ENCODE assay signal across 20 cellular contexts in genomic region chr6:153373869-153374268, GRCh38.
"Had no signal": no experiment of that assay in that cellular context is flagged by ENCODE, and none has a peak within 500 bp of the region (broad histone marks: within the 10 kb centered on the region; RNA-seq: fewer than 3 reads in every experiment).

No MANE protein-coding gene starts in this region.

- H3K27me3 ChIP-seq: esophagus muscularis mucosa, gastrocnemius medialis, testis, tibial nerve had no signal

- H3K4me3 Mint-ChIP-seq: memory B cell; mesothelial cell of epicardium; natural killer cell; neural crest cell; stimulated activated naive CD8-positive, alpha-beta T cell treated with anti-CD3 and anti-CD28 coated beads, Interleukin-15, Interleukin-2, amounts not matched to agents 100 ng/mL and 50 ng/mL, for 24 hours had no signal

- ATAC-seq: gastrocnemius medialis, heart right ventricle, left lobe of liver, natural killer cell, right cardiac atrium had no signal

- H3K9me3 Mint-ChIP-seq: memory B cell, mesothelial cell of epicardium, neural crest cell had no signal

- H3K27me3 Mint-ChIP-seq: memory B cell; stimulated activated naive CD8-positive, alpha-beta T cell treated with anti-CD3 and anti-CD28 coated beads, Interleukin-15, Interleukin-2, amounts not matched to agents 100 ng/mL and 50 ng/mL, for 24 hours had no signal

- H3K27ac ChIP-seq: dorsolateral prefrontal cortex, epithelial cell of prostate, esophagus muscularis mucosa, gastrocnemius medialis, heart right ventricle, testis, tibial nerve had no signal

- H3K36me3 ChIP-seq: esophagus muscularis mucosa, gastrocnemius medialis, heart right ventricle, tibial nerve had no signal

- DNase-seq: cortex of kidney; dorsolateral prefrontal cortex; effector CD8-positive, alpha-beta T cell; gastrocnemius medialis; heart right ventricle; hypothalamus; natural killer cell; posterior cingulate gyrus; right cardiac atrium; small intestine; stimulated activated CD4-positive, alpha-beta T cell treated with anti-CD3 and anti-CD28 coated beads, Interleukin-2, amount 100 ng/mL, for 48 hours; testis had no signal

- H3K27ac Mint-ChIP-seq: memory B cell; mesothelial cell of epicardium; natural killer cell; stimulated activated naive CD8-positive, alpha-beta T cell treated with anti-CD3 and anti-CD28 coated beads, Interleukin-15, Interleukin-2, amounts not matched to agents 100 ng/mL and 50 ng/mL, for 24 hours had no signal

- H3K9me3 ChIP-seq: esophagus muscularis mucosa, gastrocnemius medialis, heart right ventricle, testis, tibial nerve had no signal

- H3K4me1 Mint-ChIP-seq: memory B cell, mesothelial cell of epicardium, natural killer cell, neural crest cell had no signal

- H3K4me1 ChIP-seq: esophagus muscularis mucosa, gastrocnemius medialis, heart right ventricle, testis, tibial nerve had no signal

- H3K36me3 Mint-ChIP-seq: memory B cell, mesothelial cell of epicardium, natural killer cell had no signal

- H3K4me3 ChIP-seq: dorsolateral prefrontal cortex, esophagus muscularis mucosa, gastrocnemius medialis, heart right ventricle, testis, tibial nerve had no signal
